ENCODE assay signal across 28 cellular contexts in the genomic region with DNA sequence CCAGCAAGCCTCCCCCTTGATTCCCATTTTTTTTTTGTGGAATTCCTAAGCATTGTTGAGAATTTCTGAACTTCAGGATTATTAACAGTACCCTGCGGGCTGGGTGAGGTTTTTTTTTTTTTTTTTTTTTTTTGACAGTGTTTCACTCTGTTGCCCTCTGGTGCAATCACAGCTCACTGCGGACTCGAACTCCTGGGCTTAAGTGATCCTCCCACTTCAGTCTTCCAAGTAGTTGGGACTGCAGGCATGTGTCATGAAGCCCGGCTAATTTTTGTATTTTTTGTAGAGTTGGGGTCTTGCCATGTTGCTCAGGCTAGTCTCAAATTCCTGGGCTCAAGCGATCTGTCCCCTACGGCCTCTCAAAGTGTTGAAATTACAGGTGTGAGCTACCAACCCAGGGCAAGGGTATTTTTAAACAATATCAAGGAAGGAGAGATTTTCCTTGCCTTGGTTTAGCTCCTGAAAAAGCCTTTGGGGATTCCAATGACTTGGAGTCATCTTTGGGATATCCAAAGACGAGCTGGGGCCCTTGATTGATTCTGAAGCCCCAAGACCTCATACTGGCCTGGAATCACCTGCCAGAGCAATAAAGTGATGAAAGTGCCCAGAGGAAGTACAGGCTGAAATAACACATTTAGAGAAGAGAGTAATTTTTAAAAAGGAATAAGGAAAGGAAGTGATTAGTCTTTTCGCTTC.
A peak's percentile ranks its signal among the peaks of the same experiment; 100 is the strongest.
DNase-seq lines count a peak whose midpoint lies in the region; TF ChIP-seq lines count a peak whose summit lies in the region.
"Had no signal": no experiment of that assay in that cellular context is flagged by ENCODE, and none has a peak within 500 bp of the region (broad histone marks: within the 10 kb centered on the region; RNA-seq: fewer than 3 reads in every experiment).

No MANE protein-coding gene starts in this region.

- TF ChIP-seq EP300 in esophagus muscularis mucosa (IDR thresholded peaks at IDR 0.05): no peak

- H3K27ac ChIP-seq in esophagus muscularis mucosa (replicated peaks in 1 of 4): no peak overlapping the region
- H3K27ac ChIP-seq: 22Rv1, heart right ventricle, HL-60, neutrophil, psoas muscle, stomach, upper lobe of right lung had no signal

- no peak for TF ChIP-seq CTCF in esophagus muscularis mucosa (IDR thresholded peaks at IDR 0.05)
- TF ChIP-seq CTCF in retinal pigment epithelial cell (conservative IDR thresholded peaks at IDR 0.05; ENCODE audit: low read depth, low read length): peak; percentile 8

- no peak for TF ChIP-seq POLR2A in esophagus muscularis mucosa (IDR thresholded peaks at IDR 0.05; ENCODE audit: low read depth)

- H3K27me3 ChIP-seq in esophagus muscularis mucosa: no peaks in the 10 kb centered on the region
- H3K27me3 ChIP-seq: BE2C, heart right ventricle, neutrophil, stomach, upper lobe of right lung had no signal

- peak; percentile 18 for DNase-seq in NCI-H2171 treated with DMSO at 0.1 percent for 48 hours (lab: John Stamatoyannopoulos, UW)
- DNase-seq in NCI-H2171 (lab: John Stamatoyannopoulos, UW): no peak
- DNase-seq in NOMO-1 treated with dmso at 0.1 percent for 144 hours (lab: John Stamatoyannopoulos, UW; ENCODE audit: unreplicated experiment): peak; percentile 53
- peak; percentile 64 for DNase-seq in esophagus muscularis mucosa (ENCODE audit: extremely low spot score)
- DNase-seq in retinal pigment epithelial cell (ENCODE audit: low read depth): no peak
- no peak for DNase-seq in NCI-H1092 treated with DMSO at 0.1 percent for 48 hours (lab: John Stamatoyannopoulos, UW)
- no peak for DNase-seq in OCI-M2 (lab: John Stamatoyannopoulos, UW; ENCODE audit: unreplicated experiment)
- DNase-seq in NCI-H1694 (lab: John Stamatoyannopoulos, UW): no peak
- DNase-seq: activated B cell treated with CpG ODN at 0.5 μM for 24 hours; activated CD4-positive, alpha-beta memory T cell treated with anti-CD3 and anti-CD28 coated beads for 36 hours; activated naive CD4-positive, alpha-beta T cell; amniotic stem cell; BE2C; heart right ventricle; immature natural killer cell; MM.1S; NCI-H2029 treated with DMSO at 0.1 percent for 48 hours; NCI-H446 treated with DMSO at 0.1 percent for 48 hours; NK-92 treated with Interleukin-12 subunit alpha and Interleukin-12 subunit beta, amount 100 ng/mL, for 24 hours; psoas muscle; Right ventricle myocardium superior; stimulated activated CD4-positive, alpha-beta T cell treated with anti-CD3 and anti-CD28 coated beads, Interleukin-4, amount 100 ng/mL, for 4 hours; stomach; T-helper 17 cell; upper lobe of right lung had no signal

- H3K9me3 ChIP-seq in esophagus muscularis mucosa: peaks cover 0 to 6% (median 0%) of the 10 kb centered on the region in 4 donors
- H3K9me3 ChIP-seq: BE2C, neutrophil, upper lobe of right lung had no signal

- H3K4me3 ChIP-seq in esophagus muscularis mucosa (no peak overlapping the region), retinal pigment epithelial cell (ENCODE audit: low read length) (no peak overlapping the region)
- H3K4me3 ChIP-seq: heart right ventricle, psoas muscle, stomach, upper lobe of right lung had no signal

- no peaks in the 10 kb centered on the region for H3K4me1 ChIP-seq in esophagus muscularis mucosa
- H3K4me1 ChIP-seq: BE2C, psoas muscle, upper lobe of right lung had no signal

- intact Hi-C loops in esophagus muscularis mucosa (cut with DNase I): no loop called here

- no peaks in the 10 kb centered on the region for H3K36me3 ChIP-seq in esophagus muscularis mucosa
- H3K36me3 ChIP-seq: BE2C, heart right ventricle, neutrophil, stomach, upper lobe of right lung had no signal

- WGBS in esophagus muscularis mucosa: 77% methylated on average over 8 of the region's 8 CpGs

Comparison
In these comparisons a context has a peak if more than half of its experiments do, and no peak if none do; other contexts are left out.
1. DNase-seq: peak in NCI-H2171 treated with DMSO at 0.1 percent for 48 hours (single experiment), NOMO-1 treated with dmso at 0.1 percent for 144 hours (single experiment) and esophagus muscularis mucosa (single experiment); none in NCI-H2171 (single experiment), retinal pigment epithelial cell (single experiment), NCI-H1092 treated with DMSO at 0.1 percent for 48 hours (single experiment), OCI-M2 (single experiment) and NCI-H1694 (single experiment).